Comparison of ENCODE assay signal across 28 cellular contexts in genomic region chr17:29363716-29364115, GRCh38.
"Had no signal": no experiment of that assay in that cellular context is flagged by ENCODE, and none has a peak within 500 bp of the region (broad histone marks: within the 10 kb centered on the region; RNA-seq: fewer than 3 reads in every experiment).

No MANE protein-coding gene starts in this region.

- ATAC-seq: activated T-cell treated with anti-CD3 and anti-CD28 coated beads, Interleukin-2, amount 50 U/mL, for 4 hours; T-cell had no signal

- H3K9me3 Mint-ChIP-seq: activated B cell treated with CpG ODN at 0.5 μM for 24 hours; activated CD4-positive, alpha-beta memory T cell treated with anti-CD3 and anti-CD28 coated beads for 36 hours; activated CD4-positive, alpha-beta T cell treated with anti-CD3 and anti-CD28 coated beads, Interleukin-2, amount 10 ng/mL, durations not matched to agents 7 days and 5 days; activated T-cell treated with anti-CD3 and anti-CD28 coated beads, Interleukin-2, amount 50 U/mL, for 4 hours; brain; T-cell had no signal

- H3K27me3 Mint-ChIP-seq: activated B cell treated with CpG ODN at 0.5 μM for 24 hours; activated CD4-positive, alpha-beta memory T cell treated with anti-CD3 and anti-CD28 coated beads for 36 hours; activated CD4-positive, alpha-beta T cell treated with anti-CD3 and anti-CD28 coated beads, Interleukin-2, amount 10 ng/mL, durations not matched to agents 7 days and 5 days; activated naive CD8-positive, alpha-beta T cell; brain; T-cell had no signal

- H3K36me3 ChIP-seq: cardiac muscle cell, MG63 had no signal

- H3K27ac Mint-ChIP-seq: activated B cell treated with CpG ODN at 0.5 μM for 24 hours; activated CD4-positive, alpha-beta memory T cell treated with anti-CD3 and anti-CD28 coated beads for 36 hours; activated CD4-positive, alpha-beta T cell treated with anti-CD3 and anti-CD28 coated beads, Interleukin-2, amount 10 ng/mL, durations not matched to agents 7 days and 5 days; activated naive CD8-positive, alpha-beta T cell; brain; T-cell had no signal

- DNase-seq: activated B cell treated with CpG ODN at 0.5 μM for 24 hours; activated CD4-positive, alpha-beta T cell treated with anti-CD3 and anti-CD28 coated beads, Interleukin-2, amount 10 ng/mL, durations not matched to agents 7 days and 5 days; activated CD8-positive, alpha-beta memory T cell treated with anti-CD3 and anti-CD28 coated beads for 24 hours; activated effector memory CD4-positive, alpha-beta T cell treated with anti-CD3 and anti-CD28 coated beads, Interleukin-2, amount 50 U/mL, for 16 hours; activated T-cell treated with anti-CD3 and anti-CD28 coated beads, Interleukin-2, amount 50 U/mL, for 4 hours; amygdala; MV-4-11; NCI-H1092 treated with DMSO at 0.1 percent for 48 hours; NCI-H1417 treated with DMSO at 0.1 percent for 48 hours; NCI-H1694; NCI-H2029; NCI-H2107; NCI-H2171 treated with DMSO at 0.1 percent for 48 hours; NCI-H226; NCI-H526; NCI-H774; SHP77 treated with DMSO at 0.1 percent for 48 hours; T-cell; T-helper 2 cell had no signal

- H3K4me3 Mint-ChIP-seq: activated B cell treated with CpG ODN at 0.5 μM for 24 hours; activated CD4-positive, alpha-beta memory T cell treated with anti-CD3 and anti-CD28 coated beads for 36 hours; activated CD4-positive, alpha-beta T cell treated with anti-CD3 and anti-CD28 coated beads, Interleukin-2, amount 10 ng/mL, durations not matched to agents 7 days and 5 days; activated naive CD8-positive, alpha-beta T cell; activated T-cell treated with anti-CD3 and anti-CD28 coated beads, Interleukin-2, amount 50 U/mL, for 4 hours; brain; T-cell had no signal

- H3K4me1 Mint-ChIP-seq: activated B cell treated with CpG ODN at 0.5 μM for 24 hours; activated CD4-positive, alpha-beta T cell treated with anti-CD3 and anti-CD28 coated beads, Interleukin-2, amount 10 ng/mL, durations not matched to agents 7 days and 5 days; brain; T-cell had no signal

- H3K4me2 ChIP-seq: KMS-11 had no signal

- H3K9ac ChIP-seq: KMS-11 had no signal

- H3K36me3 Mint-ChIP-seq: activated CD4-positive, alpha-beta memory T cell treated with anti-CD3 and anti-CD28 coated beads for 36 hours; brain; T-cell had no signal

- FAIRE-seq: astrocyte, TTC549 had no signal

- H3K27ac ChIP-seq: cardiac muscle cell, KMS-11, SK-N-MC had no signal

- H3K27me3 ChIP-seq: cardiac muscle cell, MG63 had no signal

- H3K4me3 ChIP-seq: cardiac muscle cell, MG63, SK-N-MC had no signal
